1 cellular context compared by ENCODE assay signal in the genomic region with DNA sequence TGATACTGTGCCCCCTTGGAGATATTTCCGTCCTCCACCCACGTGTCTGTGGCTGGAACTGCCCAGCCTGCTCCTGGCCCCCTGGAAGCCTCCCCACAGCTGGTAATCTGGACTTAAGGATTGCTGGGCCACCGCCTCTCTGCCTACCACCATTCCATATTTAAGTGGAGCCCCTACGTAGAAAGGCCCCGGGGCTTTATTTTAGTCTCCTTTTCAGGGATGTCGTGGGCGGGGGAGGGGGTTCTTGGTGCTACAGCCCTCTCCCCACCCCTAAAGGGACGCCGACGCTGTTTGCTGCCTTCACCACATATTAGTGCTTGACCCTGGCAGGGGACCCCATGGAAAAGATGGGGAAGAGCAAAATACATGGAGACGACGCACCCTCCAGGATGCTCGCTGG.
TF ChIP-seq lines count a peak whose summit lies in the region.

No MANE protein-coding gene starts in this region.

TF ChIP-seq in WTC11, 78 proteins besides CTCF, POLR2A, EP300 and RAD21 (continued from another document):
- TF ChIP-seq E2F5 (CRISPR knock-in tag; IDR thresholded peaks at IDR 0.05) (no peak), NR1H2 (CRISPR knock-in tag; IDR thresholded peaks at IDR 0.05) (no peak), MAX (CRISPR knock-in tag; IDR thresholded peaks at IDR 0.05) (no peak), NFYB (CRISPR knock-in tag; conservative IDR thresholded peaks at IDR 0.05; ENCODE audit: low read depth) (no peak), ESRRA (CRISPR knock-in tag; IDR thresholded peaks at IDR 0.05; ENCODE audit: borderline replicate concordance) (no peak)
- TF ChIP-seq, protein P1, sequence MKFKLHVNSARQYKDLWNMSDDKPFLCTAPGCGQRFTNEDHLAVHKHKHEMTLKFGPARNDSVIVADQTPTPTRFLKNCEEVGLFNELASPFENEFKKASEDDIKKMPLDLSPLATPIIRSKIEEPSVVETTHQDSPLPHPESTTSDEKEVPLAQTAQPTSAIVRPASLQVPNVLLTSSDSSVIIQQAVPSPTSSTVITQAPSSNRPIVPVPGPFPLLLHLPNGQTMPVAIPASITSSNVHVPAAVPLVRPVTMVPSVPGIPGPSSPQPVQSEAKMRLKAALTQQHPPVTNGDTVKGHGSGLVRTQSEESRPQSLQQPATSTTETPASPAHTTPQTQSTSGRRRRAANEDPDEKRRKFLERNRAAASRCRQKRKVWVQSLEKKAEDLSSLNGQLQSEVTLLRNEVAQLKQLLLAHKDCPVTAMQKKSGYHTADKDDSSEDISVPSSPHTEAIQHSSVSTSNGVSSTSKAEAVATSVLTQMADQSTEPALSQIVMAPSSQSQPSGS (CRISPR knock-in tag; IDR thresholded peaks at IDR 0.05; ENCODE audit: borderline replicate concordance, low read depth) = no peak
TF ChIP-seq in WTC11: peak in this region for 0.
